In the genomic region with DNA sequence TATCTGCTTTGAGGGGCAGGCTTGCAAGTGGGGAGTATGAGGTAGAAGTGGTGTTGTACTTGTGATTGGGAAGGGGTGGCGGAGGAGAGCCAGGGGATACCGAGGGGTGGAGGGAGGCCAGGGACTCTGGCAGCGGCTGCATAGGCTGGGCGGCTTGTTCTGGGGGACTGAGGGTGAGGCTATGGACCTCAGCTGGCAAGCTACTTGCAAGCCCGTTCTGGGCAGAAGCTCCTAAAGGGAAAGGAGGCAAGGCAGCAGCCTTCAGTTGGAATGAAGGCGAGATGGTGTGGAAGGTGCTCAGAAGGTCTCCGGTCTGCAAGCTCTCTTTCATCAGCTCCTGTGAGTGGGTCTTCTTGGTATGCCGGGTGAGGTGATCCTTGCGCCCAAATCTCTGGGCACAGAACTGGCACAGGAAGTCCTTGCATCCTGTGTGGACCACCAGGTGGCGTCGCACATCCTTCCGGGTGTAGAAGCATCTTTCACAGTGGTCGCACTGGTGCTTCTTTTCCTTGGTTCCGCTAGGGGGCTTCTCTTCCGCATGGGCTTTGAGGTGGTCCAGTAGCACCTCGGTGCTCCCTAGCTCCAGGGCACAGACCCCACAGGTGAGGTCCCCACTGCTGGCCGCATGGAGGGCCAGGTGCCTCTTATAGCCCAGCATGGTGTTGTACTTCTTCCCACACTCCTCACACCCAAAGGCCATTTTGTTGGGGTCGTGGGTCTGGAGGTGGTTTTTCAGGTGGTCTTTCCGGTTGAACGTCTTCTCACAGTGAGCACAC, we compare ENCODE assay signal across 1 cellular context.
TF ChIP-seq lines count a peak whose summit lies in the region.

No MANE protein-coding gene starts in this region.

TF ChIP-seq in HEK293, 187 proteins besides CTCF, POLR2A, EP300 and RAD21 (continued from another document):
- TF ChIP-seq ZNF175 (tag by site-specific recombination; IDR thresholded peaks at IDR 0.05) (no peak), SETDB1 (IDR thresholded peaks at IDR 0.05; ENCODE audit: insufficient read length, low read length) (no peak), SCRT1 (tag by site-specific recombination; IDR thresholded peaks at IDR 0.05; ENCODE audit: borderline replicate concordance) (no peak), ZNF416 (tag by site-specific recombination; IDR thresholded peaks at IDR 0.05) (no peak), ZNF596 (tag by site-specific recombination; IDR thresholded peaks at IDR 0.05) (no peak), TCF7L2 (IDR thresholded peaks at IDR 0.05; ENCODE audit: borderline replicate concordance, low read depth, low read length) (no peak), HOXC10 (CRISPR knock-in tag; IDR thresholded peaks at IDR 0.05) (no peak), ZNF335 (tag by site-specific recombination; conservative IDR thresholded peaks at IDR 0.05) (no peak), MEIS1 (CRISPR knock-in tag; IDR thresholded peaks at IDR 0.05; ENCODE audit: borderline replicate concordance) (no peak), ZNF19 (tag by site-specific recombination; IDR thresholded peaks at IDR 0.05; ENCODE audit: low read depth) (no peak)
- TF ChIP-seq, protein P1, sequence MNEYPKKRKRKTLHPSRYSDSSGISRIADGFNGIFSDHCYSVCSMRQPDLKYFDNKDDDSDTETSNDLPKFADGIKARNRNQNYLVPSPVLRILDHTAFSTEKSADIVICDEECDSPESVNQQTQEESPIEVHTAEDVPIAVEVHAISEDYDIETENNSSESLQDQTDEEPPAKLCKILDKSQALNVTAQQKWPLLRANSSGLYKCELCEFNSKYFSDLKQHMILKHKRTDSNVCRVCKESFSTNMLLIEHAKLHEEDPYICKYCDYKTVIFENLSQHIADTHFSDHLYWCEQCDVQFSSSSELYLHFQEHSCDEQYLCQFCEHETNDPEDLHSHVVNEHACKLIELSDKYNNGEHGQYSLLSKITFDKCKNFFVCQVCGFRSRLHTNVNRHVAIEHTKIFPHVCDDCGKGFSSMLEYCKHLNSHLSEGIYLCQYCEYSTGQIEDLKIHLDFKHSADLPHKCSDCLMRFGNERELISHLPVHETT (tag by site-specific recombination; IDR thresholded peaks at IDR 0.05): no peak
